ENCODE assay signal across 20 cellular contexts in genomic region chrX:30280428-30280827, GRCh38. TPM values are rescaled to one million over a fixed set of nuclear protein-coding genes. Genes with fewer than 3 reads are reported as not detected.
DNase-seq lines count a peak whose midpoint lies in the region; ATAC-seq, FAIRE-seq and TF ChIP-seq lines count a peak whose summit lies in the region.
"Had no signal": no experiment of that assay in that cellular context is flagged by ENCODE, and none has a peak within 500 bp of the region (broad histone marks: within the 10 kb centered on the region; RNA-seq: fewer than 3 reads in every experiment).

No MANE protein-coding gene starts in this region.

- H3K4me2 ChIP-seq in DND-41 (ENCODE audit: insufficient read depth, low read length) (peak overlapping the region; percentile 31; the same call in 1 of the 2 replicates), astrocyte (ENCODE audit: low read length) (no peak overlapping the region)

- no peak overlapping the region for H3K4me3 Mint-ChIP-seq in astrocyte (ENCODE audit: unreplicated experiment)
- H3K4me3 Mint-ChIP-seq: CD4-positive, alpha-beta T cell had no signal

- H3K27me3 Mint-ChIP-seq in astrocyte (ENCODE audit: low read depth, unreplicated experiment), result no peaks in the 10 kb centered on the region
- H3K27me3 Mint-ChIP-seq: CD4-positive, alpha-beta T cell had no signal

- FAIRE-seq in astrocyte (lab: Jason Lieb, UNC), result peak; percentile 99
- FAIRE-seq in colon (lab: Jason Lieb, UNC), result peak; percentile 10
- FAIRE-seq in frontal cortex (lab: Jason Lieb, UNC), result no peak
- FAIRE-seq: GM12878 had no signal

- H2AFZ ChIP-seq in DND-41 (ENCODE audit: low read depth, low read length), result no peak overlapping the region
- no peak overlapping the region for H2AFZ ChIP-seq in astrocyte (ENCODE audit: low read depth, low read length)

- H3K27me3 ChIP-seq in DND-41 (ENCODE audit: insufficient read depth, low read length, poor library complexity), result no peaks in the 10 kb centered on the region
- H3K27me3 ChIP-seq in astrocyte (ENCODE audit: insufficient read depth, low read length), result no peaks in the 10 kb centered on the region
- H3K27me3 ChIP-seq: BE2C had no signal

- H3K9me3 ChIP-seq in DND-41 (ENCODE audit: insufficient read depth, low read length, severe bottlenecking) (no peaks in the 10 kb centered on the region), astrocyte (ENCODE audit: insufficient read depth, low read depth, low read length) (no peaks in the 10 kb centered on the region)
- H3K9me3 ChIP-seq: BE2C had no signal

- H4K20me1 ChIP-seq in DND-41 (ENCODE audit: insufficient read depth, low read length) (no peaks in the 10 kb centered on the region), astrocyte (ENCODE audit: insufficient read depth, low read length) (no peaks in the 10 kb centered on the region)

- no peaks in the 10 kb centered on the region for H3K36me3 Mint-ChIP-seq in astrocyte (ENCODE audit: low read depth, unreplicated experiment)

- H3K4me1 ChIP-seq in DND-41 (ENCODE audit: insufficient read depth, low read length), result peaks cover 12% of the 10 kb centered on the region
- peaks cover 6% of the 10 kb centered on the region for H3K4me1 ChIP-seq in astrocyte (ENCODE audit: insufficient read depth, low read length)
- H3K4me1 ChIP-seq: BE2C had no signal

- H3K27ac ChIP-seq in DND-41 (ENCODE audit: low read length), result no peak overlapping the region
- H3K27ac ChIP-seq in astrocyte (ENCODE audit: low read depth, low read length), result no peak overlapping the region

- H3K36me3 ChIP-seq in DND-41 (ENCODE audit: insufficient read depth, low read length), result no peaks in the 10 kb centered on the region
- no peaks in the 10 kb centered on the region for H3K36me3 ChIP-seq in astrocyte (ENCODE audit: insufficient read depth, low read length)
- H3K36me3 ChIP-seq: BE2C had no signal

- no peaks in the 10 kb centered on the region for H3K9me3 Mint-ChIP-seq in astrocyte (ENCODE audit: unreplicated experiment)
- H3K9me3 Mint-ChIP-seq: CD4-positive, alpha-beta T cell had no signal

- no peak overlapping the region for H3K4me3 ChIP-seq in DND-41 (ENCODE audit: low read depth in 1 of 2, low read length in 2 of 2)
- H3K4me3 ChIP-seq in astrocyte (ENCODE audit: insufficient read depth, low read depth, low read length), result no peak overlapping the region
- H3K4me3 ChIP-seq: GM12878 had no signal

- ATAC-seq in DND-41 (ENCODE audit: insufficient read depth, low read depth), result peak; percentile 95
- ATAC-seq: GM12878, HCT116 had no signal

- peak; percentile 15 for DNase-seq in DND-41
- DNase-seq in astrocyte (ENCODE audit: low read depth), result no peak
- DNase-seq in DMS153 treated with DMSO at 0.1 percent for 48 hours (lab: John Stamatoyannopoulos, UW; ENCODE audit: unreplicated experiment), result no peak
- no peak for DNase-seq in NCI-H187 (lab: John Stamatoyannopoulos, UW)
- DNase-seq in frontal cortex (ENCODE audit: low spot score in 2 of 2), result no peak
- DNase-seq: ACHN; BE2C; C1 segment of cervical spinal cord; CD4-positive, alpha-beta T cell; DMS153; DMS79 treated with DMSO at 0.1 percent for 48 hours; EL; GOT3; H7 had no signal

- no peak for TF ChIP-seq CTCF in DND-41 (IDR thresholded peaks at IDR 0.05; ENCODE audit: borderline replicate concordance, extremely low read depth, low read length, poor library complexity, severe bottlenecking)
- TF ChIP-seq CTCF in astrocyte (IDR thresholded peaks at IDR 0.05; ENCODE audit: insufficient read depth, low read depth, low read length), result no peak

- H3K4me1 Mint-ChIP-seq in astrocyte (ENCODE audit: low read depth, unreplicated experiment), result peaks cover 30% of the 10 kb centered on the region

- H3K79me2 ChIP-seq in DND-41 (ENCODE audit: insufficient read depth, low read length) (no peaks in the 10 kb centered on the region), astrocyte (ENCODE audit: insufficient read depth, low read length) (no peaks in the 10 kb centered on the region)

- no peak overlapping the region for H3K9ac ChIP-seq in DND-41 (ENCODE audit: low read depth, low read length)
- H3K9ac ChIP-seq in astrocyte (ENCODE audit: low read length), result no peak overlapping the region

- H3K27ac Mint-ChIP-seq in astrocyte (ENCODE audit: unreplicated experiment), result no peak overlapping the region
- H3K27ac Mint-ChIP-seq: CD4-positive, alpha-beta T cell had no signal

RNA-seq across cellular contexts. Expression of gene NR0B1, which starts 28.8 kb away (rescaled TPM):
- total RNA-seq in astrocyte (0.25 TPM in 1 of 2 replicates, not detected in the other), frontal cortex (0.41 TPM)
- total RNA-seq: A172; CD4-positive, alpha-beta T cell; G401; GM12878; HT-29 had no signal

RNA-seq across cellular contexts. Expression of gene MAGEB1, which starts 33.5 kb away (rescaled TPM):
- total RNA-seq in astrocyte (not detected in 2 replicates), frontal cortex (not detected)
- total RNA-seq: A172; CD4-positive, alpha-beta T cell; G401; GM12878; HT-29 had no signal

RNA-seq across cellular contexts. Expression of gene MAGEB4, which starts 38.6 kb away (rescaled TPM):
- total RNA-seq in astrocyte (not detected in 2 replicates), frontal cortex (not detected)
- total RNA-seq: A172; CD4-positive, alpha-beta T cell; G401; GM12878; H7; HT-29 had no signal

RNA-seq across cellular contexts. Expression of gene MAGEB3, which starts 50.0 kb away (rescaled TPM):
- total RNA-seq in astrocyte (not detected in 2 replicates), frontal cortex (not detected)
- total RNA-seq: A172; CD4-positive, alpha-beta T cell; G401; GM12878; HT-29 had no signal
